Comparison of ENCODE assay signal across 7 cellular contexts in genomic region chr4:39365931-39366771, GRCh38. TPM values are rescaled to one million over a fixed set of nuclear protein-coding genes. Genes with fewer than 3 reads are reported as not detected.
DNase-seq lines count a peak whose midpoint lies in the region; ATAC-seq, FAIRE-seq and TF ChIP-seq lines count a peak whose summit lies in the region.

Gene RFC1 (minus strand): TSS chr4:39366362. CDS start chr4:39366241, 121 bp downstream.

- peak; percentile 55 for ATAC-seq in GM18519 (IDR thresholded peaks at IDR 0.05; ENCODE audit: low FRiP score, unreplicated experiment)
- ATAC-seq in HG03066 (IDR thresholded peaks at IDR 0.05; ENCODE audit: low read depth, unreplicated experiment): peak; percentile 63

- 3 to 5% (median 4%) methylated on average over 55 of the region's 55 CpGs for WGBS in small intestine, 3 donors

- H3K9me3 ChIP-seq in WERI-Rb-1 (ENCODE audit: severe bottlenecking) (peaks cover 13% of the 10 kb centered on the region), breast epithelium (no peaks in the 10 kb centered on the region), small intestine (ENCODE audit: control insufficient read depth, low read depth) (no peaks in the 10 kb centered on the region)

- H3K27ac ChIP-seq in WERI-Rb-1 (peak within 1 kb of the TSS; percentile 93), breast epithelium (peak within 1 kb of the TSS; percentile 93), small intestine (ENCODE audit: low read depth in 1 of 2, low read length in 1 of 2) (peak within 1 kb of the TSS; percentile 35 to 89)

- DNase-seq in NCI-H2227 (lab: John Stamatoyannopoulos, UW; ENCODE audit: unreplicated experiment) (peak; percentile 93), WERI-Rb-1 (peak; percentile 96), breast epithelium (ENCODE audit: low spot score in 2 of 2) (peak; percentile 85 to 94), iPS-NIHi11 (ENCODE audit: low spot score) (peak; percentile 94), small intestine (peak; percentile 93)

- no peaks in the 10 kb centered on the region for H3K27me3 ChIP-seq in WERI-Rb-1 (ENCODE audit: insufficient read depth, low read depth, severe bottlenecking)
- no peaks in the 10 kb centered on the region for H3K27me3 ChIP-seq in breast epithelium
- H3K27me3 ChIP-seq in small intestine (ENCODE audit: control insufficient read depth in 2 of 2, insufficient read depth in 2 of 2, low read length in 2 of 2): no peaks in the 10 kb centered on the region

- no peak for FAIRE-seq in small intestine (lab: Jason Lieb, UNC)

- H3K36me3 ChIP-seq in WERI-Rb-1 (peaks cover 12% of the 10 kb centered on the region), breast epithelium (peaks cover 7% of the 10 kb centered on the region), small intestine (ENCODE audit: control insufficient read depth in 2 of 2, insufficient read depth in 2 of 2, low read length in 2 of 2) (no peaks in the 10 kb centered on the region)

- TF ChIP-seq CTCF in WERI-Rb-1 (IDR thresholded peaks at IDR 0.05; ENCODE audit: low read depth, low read length) (no peak), breast epithelium (IDR thresholded peaks at IDR 0.05) (no peak)

- TF ChIP-seq POLR2A in breast epithelium (IDR thresholded peaks at IDR 0.05): no peak

- intact Hi-C loops in breast epithelium (cut with DNase I; ENCODE audit: low total_unique reads): no loop called here

- H3K4me3 ChIP-seq in WERI-Rb-1 (ENCODE audit: low read depth, low read length) (peak within 1 kb of the TSS; percentile 95), breast epithelium (peak within 1 kb of the TSS; percentile 96 to 99 (median 98)), small intestine (ENCODE audit: low read depth in 1 of 2, low read length in 2 of 2) (peak within 1 kb of the TSS; percentile 82 to 94)

- H3K4me1 ChIP-seq in breast epithelium (peaks cover 0 to 6% of the 10 kb centered on the region in 2 donors), small intestine (ENCODE audit: control insufficient read depth in 2 of 2, insufficient read depth in 1 of 2, low read depth in 1 of 2, low read length in 1 of 2) (peaks cover 0 to 3% of the 10 kb centered on the region in 2 donors)

RNA-seq across cellular contexts. Expression of gene RFC1, which starts in this region (rescaled TPM):
- total RNA-seq in breast epithelium: 10 to 100 TPM; 39.3 to 43.6 (median 41.8) TPM
- polyA plus RNA-seq in small intestine: 10 to 100 TPM in 2 of 3 donors, 1 to 10 TPM in 1; 7.4 to 20.3 (median 10.8) TPM

Comparison
In these comparisons a context has a peak if more than half of its experiments do, and no peak if none do; other contexts are left out.
1. Peak in every context shown above with its lines: DNase-seq, ATAC-seq, H3K4me3 ChIP-seq and H3K27ac ChIP-seq.